In genomic region chr19:28046932-28047331, GRCh38 we compare ENCODE assay signal across 8 cellular contexts.
"Had no signal": no experiment of that assay in that cellular context is flagged by ENCODE, and none has a peak within 500 bp of the region (broad histone marks: within the 10 kb centered on the region; RNA-seq: fewer than 3 reads in every experiment).

No MANE protein-coding gene starts in this region.

- FAIRE-seq: G401.6, GM12878, GM12891, GM12892, GM18507, GM19239 had no signal

- H3K4me3 ChIP-seq: GM12878 had no signal

- DNase-seq: GDM1, GF-D8 had no signal
